ENCODE assay signal across 15 cellular contexts in genomic region chr10:119149157-119149556, GRCh38. TPM values are rescaled to one million over a fixed set of nuclear protein-coding genes. Genes with fewer than 3 reads are reported as not detected.
A peak's percentile ranks its signal among the peaks of the same experiment; 100 is the strongest.
DNase-seq lines count a peak whose midpoint lies in the region; ATAC-seq and TF ChIP-seq lines count a peak whose summit lies in the region.
"Had no signal": no experiment of that assay in that cellular context is flagged by ENCODE, and none has a peak within 500 bp of the region (broad histone marks: within the 10 kb centered on the region; RNA-seq: fewer than 3 reads in every experiment).

No MANE protein-coding gene starts in this region.

- no peaks in the 10 kb centered on the region for H3K27me3 ChIP-seq in HCT116 (ENCODE audit: insufficient read depth, low read length)

- H2AFZ ChIP-seq in HCT116 (ENCODE audit: low read depth, low read length, poor library complexity, severe bottlenecking), result no peak overlapping the region

- H3K4me1 Mint-ChIP-seq in neural crest cell, result no peaks in the 10 kb centered on the region
- no peaks in the 10 kb centered on the region for H3K4me1 Mint-ChIP-seq in stimulated activated effector memory CD8-positive, alpha-beta T cell treated with anti-CD3 and anti-CD28 coated beads, Interleukin-12 subunit alpha, Interleukin-12 subunit beta, amount 100 ng/mL, for 72 hours
- H3K4me1 Mint-ChIP-seq: B cell, H9 had no signal

- H3K9me3 Mint-ChIP-seq in neural crest cell, result no peaks in the 10 kb centered on the region
- H3K9me3 Mint-ChIP-seq in stimulated activated effector memory CD8-positive, alpha-beta T cell treated with anti-CD3 and anti-CD28 coated beads, Interleukin-12 subunit alpha, Interleukin-12 subunit beta, amount 100 ng/mL, for 72 hours, result no peaks in the 10 kb centered on the region
- H3K9me3 Mint-ChIP-seq: CD4-positive, alpha-beta T cell; H9 had no signal

- ATAC-seq in HCT116 (peak; percentile 37; the same call in 1 of the 2 replicates), HG03520 (IDR thresholded peaks at IDR 0.05; ENCODE audit: unreplicated experiment) (no peak)
- no peak for ATAC-seq in stimulated activated effector memory CD8-positive, alpha-beta T cell treated with anti-CD3 and anti-CD28 coated beads, Interleukin-12 subunit alpha, Interleukin-12 subunit beta, amount 100 ng/mL, for 72 hours

- H3K4me2 ChIP-seq in HCT116 (ENCODE audit: low read length), result no peak overlapping the region

- H3K79me2 ChIP-seq in HCT116 (ENCODE audit: insufficient read depth, low read length), result no peaks in the 10 kb centered on the region

- H3K9me2 ChIP-seq in HCT116 (ENCODE audit: insufficient read depth), result no peaks in the 10 kb centered on the region

- BruUV-seq in HCT116 (replicated peaks; lab: Mats Ljungman, UMichigan), result no TSS peak

- H3K27ac ChIP-seq in HCT116 (ENCODE audit: low read depth, low read length) (no peak overlapping the region), RWPE1 (0 out of 2 replicates have a peak overlapping the region, but pooled peaks have one; percentile 5)

- intact Hi-C loops in HCT116 (cut with micrococcal nuclease), result no loop called here

- H4K20me1 ChIP-seq in HCT116 (ENCODE audit: insufficient read depth), result no peaks in the 10 kb centered on the region

- H3K9ac ChIP-seq in HCT116 (ENCODE audit: low read length), result no peak overlapping the region

- H3K9me3 ChIP-seq in HCT116 (ENCODE audit: control insufficient read depth in 1 of 2, insufficient read depth in 1 of 2, low read depth in 1 of 2, low read length in 2 of 2), result no peaks in the 10 kb centered on the region

- TF ChIP-seq CTCF in HCT116 (IDR thresholded peaks at IDR 0.05 in 2 of 3, conservative IDR thresholded peaks at IDR 0.05 in 1 of 3; ENCODE audit: borderline replicate concordance in 1 of 3, insufficient read depth in 1 of 3, low read depth in 2 of 3, low read length in 2 of 3), result no peak
- TF ChIP-seq CTCF in RWPE1 (conservative IDR thresholded peaks at IDR 0.05; ENCODE audit: low read depth), result no peak
- no peak for TF ChIP-seq CTCF in neural crest cell (conservative IDR thresholded peaks at IDR 0.05)

- no peaks in the 10 kb centered on the region for H3K4me1 ChIP-seq in HCT116 (ENCODE audit: control insufficient read depth in 1 of 2, insufficient read depth in 2 of 2, low read length in 2 of 2)

- no peak overlapping the region for H3K4me3 ChIP-seq in HCT116 (replicated peaks in 1 of 2; ENCODE audit: low read depth in 1 of 2, low read length in 2 of 2)

- no peak for TF ChIP-seq POLR2A in HCT116 (IDR thresholded peaks at IDR 0.05; ENCODE audit: borderline replicate concordance, extremely low read depth, insufficient read depth, insufficient read length)

- H3K36me3 Mint-ChIP-seq in neural crest cell (ENCODE audit: low read depth), result peaks cover 3% of the 10 kb centered on the region
- peaks cover 90% of the 10 kb centered on the region for H3K36me3 Mint-ChIP-seq in stimulated activated effector memory CD8-positive, alpha-beta T cell treated with anti-CD3 and anti-CD28 coated beads, Interleukin-12 subunit alpha, Interleukin-12 subunit beta, amount 100 ng/mL, for 72 hours

- POLR2A ChIA-PET in HCT116 (lab: Charles Lee), result no interaction called here
- POLR2A ChIA-PET in RWPE1 (lab: Yijun Ruan, JAX; ENCODE audit: low non-redundant PET), result no interaction called here

- peak overlapping the region; percentile 37 for H3K27ac Mint-ChIP-seq in neural crest cell (ENCODE audit: unreplicated experiment)
- peak overlapping the region; percentile 40 for H3K27ac Mint-ChIP-seq in stimulated activated effector memory CD8-positive, alpha-beta T cell treated with anti-CD3 and anti-CD28 coated beads, Interleukin-12 subunit alpha, Interleukin-12 subunit beta, amount 100 ng/mL, for 72 hours
- H3K27ac Mint-ChIP-seq: B cell; CD4-positive, alpha-beta T cell had no signal

- RAD21 ChIA-PET in HCT116 (lab: Charles Lee; ENCODE audit: low non-redundant PET in 1 of 2, low total read pairs in 2 of 2, uncharacterized antibody in 2 of 2, unreplicated experiment in 2 of 2), result no interaction called here

- no peak for DNase-seq in HCT116 (ENCODE audit: low read depth, low spot score)
- DNase-seq in RWPE1 (ENCODE audit: low spot score), result no peak
- DNase-seq in neural crest cell (ENCODE audit: low read depth, low spot score), result no peak
- DNase-seq in stimulated activated effector memory CD8-positive, alpha-beta T cell treated with anti-CD3 and anti-CD28 coated beads, Interleukin-12 subunit alpha, Interleukin-12 subunit beta, amount 100 ng/mL, for 72 hours (ENCODE audit: low spot score in 2 of 2), result no peak
- no peak for DNase-seq in foreskin melanocyte
- no peak for DNase-seq in SKM-1 (lab: John Stamatoyannopoulos, UW; ENCODE audit: unreplicated experiment)
- DNase-seq: C1 segment of cervical spinal cord; Calu3; CD4-positive, alpha-beta T cell; DMS79; EL; GOT3; H9 had no signal

- H3K36me3 ChIP-seq in HCT116 (ENCODE audit: control insufficient read depth in 1 of 2, insufficient read depth in 2 of 2, low read length in 2 of 2), result peaks cover 36 to 42% of the 10 kb centered on the region in 2 experiments

- TF ChIP-seq RAD21 in HCT116 (IDR thresholded peaks at IDR 0.05; ENCODE audit: low read depth), result no peak

- no peaks in the 10 kb centered on the region for H3K27me3 Mint-ChIP-seq in neural crest cell (ENCODE audit: low read depth)
- H3K27me3 Mint-ChIP-seq: B cell; CD4-positive, alpha-beta T cell had no signal

- no peak overlapping the region for H3K4me3 Mint-ChIP-seq in neural crest cell
- H3K4me3 Mint-ChIP-seq in stimulated activated effector memory CD8-positive, alpha-beta T cell treated with anti-CD3 and anti-CD28 coated beads, Interleukin-12 subunit alpha, Interleukin-12 subunit beta, amount 100 ng/mL, for 72 hours, result no peak overlapping the region
- H3K4me3 Mint-ChIP-seq: B cell; CD4-positive, alpha-beta T cell; H9 had no signal

- CTCF ChIA-PET in HCT116 (lab: Charles Lee) (no interaction called here), RWPE1 (lab: Yijun Ruan, JAX) (interaction anchor here (0.6 kb wide), 1 partner anchor 320 kb away, joined by 3 read pairs; no protein-coding TSS in a partner anchor)

TF ChIP-seq in HCT116, 20 proteins besides CTCF, POLR2A, EP300 and RAD21:
- TF ChIP-seq YY1 (IDR thresholded peaks at IDR 0.05; ENCODE audit: extremely low read depth, insufficient replicate concordance, low read depth, low read length) (no peak), CEBPB (IDR thresholded peaks at IDR 0.05; ENCODE audit: low read depth) (no peak), TCF7L2 (IDR thresholded peaks at IDR 0.05; ENCODE audit: borderline replicate concordance, extremely low read depth, insufficient read depth, insufficient read length) (no peak), MAX (IDR thresholded peaks at IDR 0.05) (no peak), EGR1 (IDR thresholded peaks at IDR 0.05; ENCODE audit: low read depth) (no peak), ZBTB33 (IDR thresholded peaks at IDR 0.05; ENCODE audit: extremely low read depth, insufficient replicate concordance, low read length) (no peak), EZH2phosphoT487 (IDR thresholded peaks at IDR 0.05; ENCODE audit: borderline replicate concordance) (no peak), ZNF274 (IDR thresholded peaks at IDR 0.05; ENCODE audit: low read depth, low read length) (no peak), ZFX (IDR thresholded peaks at IDR 0.05) (no peak), ELF1 (IDR thresholded peaks at IDR 0.05; ENCODE audit: borderline replicate concordance, low read depth) (no peak), SRF (IDR thresholded peaks at IDR 0.05; ENCODE audit: low read depth) (no peak), JUND (IDR thresholded peaks at IDR 0.05) (no peak)

RNA-seq across cellular contexts. Expression of gene SFXN4, which starts 16.4 kb away (rescaled TPM):
- 58.2 TPM for total RNA-seq in HCT116 (2021; ENCODE audit: unreplicated experiment)
- polyA plus RNA-seq in HCT116 (2012), result 35.4 and 50.2 TPM in 2 replicates
- 17.2 and 19.9 TPM in 2 replicates for total RNA-seq in neural crest cell

RNA-seq across cellular contexts. Expression of gene PRDX3, which starts 29.5 kb away (rescaled TPM):
- total RNA-seq in HCT116 (2021; ENCODE audit: unreplicated experiment) (281 TPM), neural crest cell (144 and 147 TPM in 2 replicates)
- 167 and 222 TPM in 2 replicates for polyA plus RNA-seq in HCT116 (2012)

RNA-seq across cellular contexts. Expression of gene DENND10, which starts 45.2 kb away (rescaled TPM):
- total RNA-seq in HCT116 (2021; ENCODE audit: unreplicated experiment), result 47.5 TPM
- polyA plus RNA-seq in HCT116 (2012), result 28.2 and 32.2 TPM in 2 replicates
- total RNA-seq in neural crest cell, result 48.1 and 49.3 TPM in 2 replicates

RNA-seq across cellular contexts. Expression of gene GRK5, which starts 58.2 kb away (rescaled TPM):
- total RNA-seq in HCT116 (2021; ENCODE audit: unreplicated experiment) (7.3 TPM), neural crest cell (13.5 and 13.9 TPM in 2 replicates)
- polyA plus RNA-seq in HCT116 (2012), result 9.7 and 10.0 TPM in 2 replicates
